21 cellular contexts compared by ENCODE assay signal in the genomic region with DNA sequence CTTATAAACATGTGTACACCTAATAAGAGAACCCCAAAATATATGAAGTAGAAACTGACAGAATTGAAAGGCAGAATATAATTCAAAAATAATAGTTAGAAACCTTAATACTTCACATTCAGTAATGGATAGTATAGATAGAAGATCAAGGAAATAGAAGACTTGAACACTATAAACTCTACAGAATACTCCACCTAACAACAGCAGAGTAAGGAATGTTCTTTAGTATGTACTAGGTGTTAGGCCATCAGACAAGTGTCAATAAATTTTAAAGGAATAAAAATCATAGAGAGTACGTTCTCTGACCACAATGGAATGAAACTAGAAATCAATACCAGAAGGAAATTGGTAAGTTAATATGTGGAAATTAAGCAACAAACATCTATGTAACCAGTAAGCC. TPM values are rescaled to one million over a fixed set of nuclear protein-coding genes. Genes with fewer than 3 reads are reported as not detected.
DNase-seq lines count a peak whose midpoint lies in the region; ATAC-seq and TF ChIP-seq lines count a peak whose summit lies in the region.
"Had no signal": no experiment of that assay in that cellular context is flagged by ENCODE, and none has a peak within 500 bp of the region (broad histone marks: within the 10 kb centered on the region; RNA-seq: fewer than 3 reads in every experiment).

No MANE protein-coding gene starts in this region.

- no peak overlapping the region for H3K4me3 ChIP-seq in MG63
- H3K4me3 ChIP-seq: BLaER1, GM23248, K562 had no signal

- no peak for TF ChIP-seq CTCF in mesothelial cell of epicardium (IDR thresholded peaks at IDR 0.05; ENCODE audit: unreplicated experiment)
- TF ChIP-seq CTCF in chondrocyte (IDR thresholded peaks at IDR 0.05): no peak

- CTCF ChIA-PET in activated naive CD4-positive, alpha-beta T cell treated with anti-CD3 and anti-CD28 coated beads for 36 hours (lab: Charles Lee): no interaction called here

- DNase-seq in activated naive CD4-positive, alpha-beta T cell treated with anti-CD3 and anti-CD28 coated beads for 36 hours: no peak
- no peak for DNase-seq in T-helper 17 cell
- no peak for DNase-seq in mesothelial cell of epicardium (ENCODE audit: low spot score in 2 of 2, unreplicated experiment in 2 of 2)
- no peak for DNase-seq in RKO (ENCODE audit: low spot score)
- no peak for DNase-seq in MG63
- no peak for DNase-seq in hippocampal formation (lab: John Stamatoyannopoulos, UW)
- DNase-seq in chondrocyte (ENCODE audit: low spot score): no peak
- DNase-seq: 8988T; CD4-positive, alpha-beta T cell; COR-L47; GM23248; H9; NCI-H1694 treated with DMSO at 0.1 percent for 48 hours; NCI-H2081; NCI-H2227 treated with DMSO at 0.1 percent for 48 hours; NCI-H510A; NCI-H69; SHP77 had no signal

- no peaks in the 10 kb centered on the region for H3K9me3 ChIP-seq in T-helper 17 cell (ENCODE audit: control insufficient read depth, low read length, poor library complexity, severe bottlenecking)
- H3K9me3 ChIP-seq in MG63: peaks cover 28% of the 10 kb centered on the region

- H3K4me3 Mint-ChIP-seq in activated naive CD4-positive, alpha-beta T cell treated with anti-CD3 and anti-CD28 coated beads, Interleukin-2, amount 50 U/mL, for 24 hours: peak overlapping the region; percentile 33
- no peak overlapping the region for H3K4me3 Mint-ChIP-seq in activated naive CD4-positive, alpha-beta T cell treated with anti-CD3 and anti-CD28 coated beads for 36 hours
- H3K4me3 Mint-ChIP-seq in T-helper 17 cell (no peak overlapping the region), mesothelial cell of epicardium (no peak overlapping the region), chondrocyte (ENCODE audit: unreplicated experiment) (no peak overlapping the region)
- H3K4me3 Mint-ChIP-seq: H9 had no signal

- no peaks in the 10 kb centered on the region for H3K27me3 ChIP-seq in MG63
- H3K27me3 ChIP-seq: BLaER1 had no signal

- H3K4me1 Mint-ChIP-seq in activated naive CD4-positive, alpha-beta T cell treated with anti-CD3 and anti-CD28 coated beads, Interleukin-2, amount 50 U/mL, for 24 hours: peaks cover 86% of the 10 kb centered on the region
- peaks cover 66% of the 10 kb centered on the region for H3K4me1 Mint-ChIP-seq in activated naive CD4-positive, alpha-beta T cell treated with anti-CD3 and anti-CD28 coated beads for 36 hours (ENCODE audit: low read depth)
- peaks cover 68% of the 10 kb centered on the region for H3K4me1 Mint-ChIP-seq in T-helper 17 cell
- peaks cover 2% of the 10 kb centered on the region for H3K4me1 Mint-ChIP-seq in mesothelial cell of epicardium
- peaks cover 27% of the 10 kb centered on the region for H3K4me1 Mint-ChIP-seq in chondrocyte (ENCODE audit: low read depth)

- no peak overlapping the region for H3K27ac Mint-ChIP-seq in activated naive CD4-positive, alpha-beta T cell treated with anti-CD3 and anti-CD28 coated beads, Interleukin-2, amount 50 U/mL, for 24 hours
- H3K27ac Mint-ChIP-seq in activated naive CD4-positive, alpha-beta T cell treated with anti-CD3 and anti-CD28 coated beads for 36 hours: no peak overlapping the region
- H3K27ac Mint-ChIP-seq in T-helper 17 cell (peak overlapping the region; percentile 27), mesothelial cell of epicardium (peak overlapping the region; percentile 17), chondrocyte (ENCODE audit: unreplicated experiment) (no peak overlapping the region)
- H3K27ac Mint-ChIP-seq: H9 had no signal

- H3K36me3 Mint-ChIP-seq in activated naive CD4-positive, alpha-beta T cell treated with anti-CD3 and anti-CD28 coated beads, Interleukin-2, amount 50 U/mL, for 24 hours: peaks cover 28% of the 10 kb centered on the region
- H3K36me3 Mint-ChIP-seq in activated naive CD4-positive, alpha-beta T cell treated with anti-CD3 and anti-CD28 coated beads for 36 hours (ENCODE audit: low read depth): peaks cover 55% of the 10 kb centered on the region
- H3K36me3 Mint-ChIP-seq in T-helper 17 cell (ENCODE audit: low read depth) (peaks cover 5% of the 10 kb centered on the region), mesothelial cell of epicardium (peaks cover 59% of the 10 kb centered on the region), chondrocyte (ENCODE audit: low read depth) (peaks cover 4% of the 10 kb centered on the region)

- peaks cover 16% of the 10 kb centered on the region for H3K9me3 Mint-ChIP-seq in activated naive CD4-positive, alpha-beta T cell treated with anti-CD3 and anti-CD28 coated beads, Interleukin-2, amount 50 U/mL, for 24 hours
- H3K9me3 Mint-ChIP-seq in activated naive CD4-positive, alpha-beta T cell treated with anti-CD3 and anti-CD28 coated beads for 36 hours: peaks cover 13% of the 10 kb centered on the region
- H3K9me3 Mint-ChIP-seq in mesothelial cell of epicardium (peaks cover 55% of the 10 kb centered on the region), chondrocyte (ENCODE audit: low read depth) (peaks cover 13% of the 10 kb centered on the region)

- intact Hi-C loops in activated naive CD4-positive, alpha-beta T cell treated with anti-CD3 and anti-CD28 coated beads for 36 hours (cut with micrococcal nuclease): no loop called here

- peaks cover 55% of the 10 kb centered on the region for H3K36me3 ChIP-seq in MG63

- no peaks in the 10 kb centered on the region for H3K27me3 Mint-ChIP-seq in activated naive CD4-positive, alpha-beta T cell treated with anti-CD3 and anti-CD28 coated beads, Interleukin-2, amount 50 U/mL, for 24 hours
- no peaks in the 10 kb centered on the region for H3K27me3 Mint-ChIP-seq in activated naive CD4-positive, alpha-beta T cell treated with anti-CD3 and anti-CD28 coated beads for 36 hours (ENCODE audit: low read depth)
- H3K27me3 Mint-ChIP-seq in T-helper 17 cell: no peaks in the 10 kb centered on the region
- H3K27me3 Mint-ChIP-seq in mesothelial cell of epicardium (ENCODE audit: low read depth): no peaks in the 10 kb centered on the region
- H3K27me3 Mint-ChIP-seq in chondrocyte (ENCODE audit: low read depth): no peaks in the 10 kb centered on the region
- H3K27me3 Mint-ChIP-seq: CD4-positive, alpha-beta T cell had no signal

- ATAC-seq in T-helper 17 cell: no peak

RNA-seq across cellular contexts. Expression of gene ZNF644, which starts 16.6 kb away (rescaled TPM):
- total RNA-seq in activated naive CD4-positive, alpha-beta T cell treated with anti-CD3 and anti-CD28 coated beads for 36 hours: 10 to 100 TPM; 42.4 to 42.8 TPM
- total RNA-seq in T-helper 17 cell (100 to 1,000 TPM; 126 to 136 TPM), mesothelial cell of epicardium (73.3 to 77.9 TPM (median 77.7 TPM) in 3 replicates), chondrocyte (37.9 to 47.6 TPM (median 46.3 TPM) in 3 replicates)
- total RNA-seq in MG63 (2014; rRNA removed; shearing (Covaris generic); ENCODE audit: low replicate concordance): 10.8 and 15.5 TPM in 2 replicates

Comparison
In these comparisons a context has a peak if more than half of its experiments do, and no peak if none do; other contexts are left out.
1. H3K27ac Mint-ChIP-seq: peak in T-helper 17 cell (single experiment) and mesothelial cell of epicardium (single experiment); none in activated naive CD4-positive, alpha-beta T cell treated with anti-CD3 and anti-CD28 coated beads, Interleukin-2, amount 50 U/mL, for 24 hours (single experiment), activated naive CD4-positive, alpha-beta T cell treated with anti-CD3 and anti-CD28 coated beads for 36 hours (single experiment) and chondrocyte (single experiment).